ENCODE assay signal across 1 cellular context in the genomic region with DNA sequence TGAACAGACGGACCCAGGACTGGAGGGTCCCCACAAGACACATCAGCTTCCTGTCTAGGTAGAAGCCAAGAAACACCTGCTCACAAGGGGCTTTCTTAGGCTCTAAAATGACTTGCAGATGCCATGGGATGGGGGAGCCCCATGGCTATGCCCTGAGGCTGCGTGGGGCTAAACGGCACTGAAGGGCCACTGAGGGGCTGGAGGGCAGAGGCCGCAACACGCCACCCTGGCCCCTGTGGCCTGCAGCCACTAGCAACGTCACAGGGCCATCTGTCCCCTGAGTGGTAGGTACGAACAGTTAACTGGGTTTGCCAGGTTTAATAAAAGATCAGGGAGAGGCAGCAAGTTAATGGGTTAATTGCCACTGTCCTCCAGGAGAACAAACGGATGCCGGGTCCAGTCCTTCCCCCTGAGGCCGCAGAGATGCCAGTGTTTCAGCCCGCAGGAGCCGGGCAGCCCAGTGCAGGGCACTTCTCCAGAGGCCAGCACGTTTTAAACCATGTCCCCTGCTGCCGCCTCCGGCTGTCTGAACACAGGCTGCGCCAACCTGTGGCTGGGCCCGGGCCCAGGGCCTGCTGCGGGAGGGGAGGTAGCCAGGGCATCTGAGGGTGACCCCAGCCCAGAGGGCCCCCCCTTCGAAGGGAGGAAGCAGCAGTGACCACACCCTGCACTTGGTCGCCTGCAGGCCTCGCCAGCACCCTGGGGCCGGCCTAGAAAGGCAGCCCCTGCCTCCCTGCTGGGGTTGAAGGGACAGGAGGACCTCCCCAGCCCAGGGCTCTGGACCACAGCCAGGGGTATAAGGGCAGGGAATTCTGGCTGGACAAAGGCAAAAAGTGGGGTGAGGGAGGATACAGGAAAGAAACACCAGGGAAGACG.
TF ChIP-seq lines count a peak whose summit lies in the region.

No MANE protein-coding gene starts in this region.

TF ChIP-seq in H1, 55 proteins besides CTCF, POLR2A, EP300 and RAD21:
- TF ChIP-seq ZNF274 (IDR thresholded peaks at IDR 0.05; ENCODE audit: borderline replicate concordance, extremely low read depth, low read length) (no peak), NANOG (IDR thresholded peaks at IDR 0.05; ENCODE audit: insufficient read depth, low read depth, low read length, poor library complexity, severe bottlenecking) (no peak), RFX5 (IDR thresholded peaks at IDR 0.05; ENCODE audit: borderline replicate concordance, low read depth, low read length) (no peak), SP1 (IDR thresholded peaks at IDR 0.05; ENCODE audit: low read depth, low read length) (no peak), SIRT6 (IDR thresholded peaks at IDR 0.05; ENCODE audit: low read length) (no peak), TEAD4 (IDR thresholded peaks at IDR 0.05; ENCODE audit: low read depth, low read length) (no peak), TAF7 (optimal IDR thresholded peaks at IDR 0.05; ENCODE audit: borderline replicate concordance, low read depth, low read length) (no peak), SIN3A (conservative IDR thresholded peaks at IDR 0.05 in 1 of 2, IDR thresholded peaks at IDR 0.05 in 1 of 2; ENCODE audit: low read depth in 1 of 2, low read length in 2 of 2) (no peak), CTBP2 (IDR thresholded peaks at IDR 0.05; ENCODE audit: borderline replicate concordance, insufficient read depth, insufficient read length, low read length) (no peak), CHD2 (IDR thresholded peaks at IDR 0.05; ENCODE audit: low read length) (no peak), CHD1 (IDR thresholded peaks at IDR 0.05; ENCODE audit: low read depth, low read length) (no peak), CEBPB (IDR thresholded peaks at IDR 0.05; ENCODE audit: low read depth, low read length) (no peak), GABPA (IDR thresholded peaks at IDR 0.05; ENCODE audit: borderline replicate concordance, insufficient read depth, low read length) (no peak), BACH1 (IDR thresholded peaks at IDR 0.05; ENCODE audit: low read length) (no peak)
- TF ChIP-seq, protein P1, sequence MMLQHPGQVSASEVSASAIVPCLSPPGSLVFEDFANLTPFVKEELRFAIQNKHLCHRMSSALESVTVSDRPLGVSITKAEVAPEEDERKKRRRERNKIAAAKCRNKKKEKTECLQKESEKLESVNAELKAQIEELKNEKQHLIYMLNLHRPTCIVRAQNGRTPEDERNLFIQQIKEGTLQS (IDR thresholded peaks at IDR 0.05; ENCODE audit: insufficient read depth, low read depth, low read length), result no peak
- TF ChIP-seq, protein P2, sequence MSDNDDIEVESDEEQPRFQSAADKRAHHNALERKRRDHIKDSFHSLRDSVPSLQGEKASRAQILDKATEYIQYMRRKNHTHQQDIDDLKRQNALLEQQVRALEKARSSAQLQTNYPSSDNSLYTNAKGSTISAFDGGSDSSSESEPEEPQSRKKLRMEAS (IDR thresholded peaks at IDR 0.05), result no peak
- TF ChIP-seq, protein P3, sequence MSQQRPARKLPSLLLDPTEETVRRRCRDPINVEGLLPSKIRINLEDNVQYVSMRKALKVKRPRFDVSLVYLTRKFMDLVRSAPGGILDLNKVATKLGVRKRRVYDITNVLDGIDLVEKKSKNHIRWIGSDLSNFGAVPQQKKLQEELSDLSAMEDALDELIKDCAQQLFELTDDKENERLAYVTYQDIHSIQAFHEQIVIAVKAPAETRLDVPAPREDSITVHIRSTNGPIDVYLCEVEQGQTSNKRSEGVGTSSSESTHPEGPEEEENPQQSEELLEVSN (IDR thresholded peaks at IDR 0.05), result no peak
